In genomic region chr2:73937899-73938298, GRCh38 we compare ENCODE assay signal across 26 cellular contexts. TPM values are rescaled to one million over a fixed set of nuclear protein-coding genes. Genes with fewer than 3 reads are reported as not detected.
DNase-seq lines count a peak whose midpoint lies in the region; ATAC-seq and TF ChIP-seq lines count a peak whose summit lies in the region.
"Had no signal": no experiment of that assay in that cellular context is flagged by ENCODE, and none has a peak within 500 bp of the region (broad histone marks: within the 10 kb centered on the region; RNA-seq: fewer than 3 reads in every experiment).

No MANE protein-coding gene starts in this region.

- H3K27ac ChIP-seq in RWPE2 (ENCODE audit: poor library complexity, severe bottlenecking) (peak overlapping the region; percentile 63), smooth muscle cell (ENCODE audit: low read depth) (peak overlapping the region; percentile 64), testis (no peak overlapping the region)
- H3K27ac ChIP-seq: A549, C4-2B, coronary artery, upper lobe of left lung had no signal

- peak overlapping the region; percentile 73 for H3K27ac Mint-ChIP-seq in activated naive CD4-positive, alpha-beta T cell treated with anti-CD3 and anti-CD28 coated beads, Interleukin-2, amount 50 U/mL, for 24 hours
- H3K27ac Mint-ChIP-seq in activated naive CD4-positive, alpha-beta T cell treated with anti-CD3 and anti-CD28 coated beads for 36 hours = no peak overlapping the region

- peaks cover 88% of the 10 kb centered on the region for H3K4me1 Mint-ChIP-seq in activated naive CD4-positive, alpha-beta T cell treated with anti-CD3 and anti-CD28 coated beads, Interleukin-2, amount 50 U/mL, for 24 hours
- peaks cover 84% of the 10 kb centered on the region for H3K4me1 Mint-ChIP-seq in activated naive CD4-positive, alpha-beta T cell treated with anti-CD3 and anti-CD28 coated beads for 36 hours (ENCODE audit: low read depth)

- CTCF ChIA-PET in activated naive CD4-positive, alpha-beta T cell treated with anti-CD3 and anti-CD28 coated beads for 36 hours (lab: Charles Lee) = interaction anchor here (0.6 to 1.9 kb wide), 3 partner anchors 45 to 138 kb away, joined by 4 to 5 read pairs (median 5); no protein-coding TSS in a partner anchor

- DNase-seq in activated naive CD4-positive, alpha-beta T cell treated with anti-CD3 and anti-CD28 coated beads for 36 hours = no peak
- DNase-seq in RWPE2 (ENCODE audit: low spot score) = no peak
- peak; percentile 21 for DNase-seq in epithelial cell of esophagus (ENCODE audit: low read depth)
- no peak for DNase-seq in smooth muscle cell (lab: John Stamatoyannopoulos, UW; ENCODE audit: unreplicated experiment)
- no peak for DNase-seq in testis
- DNase-seq in dedifferentiated amniotic fluid mesenchymal stem cell (ENCODE audit: extremely low spot score) = no peak
- DNase-seq in BE2C = no peak
- DNase-seq: activated CD4-positive, CD25-positive, alpha-beta regulatory T cell treated with anti-CD3 and anti-CD28 coated beads, Interleukin-2, amount 50 U/mL, for 72 hours; activated gamma-delta T cell treated with Interleukin-2 at 50 U/mL for 16 hours; activated T-cell treated with anti-CD3 and anti-CD28 coated beads, Interleukin-2, amount 50 U/mL, for 1 hour; DMS153; glutamatergic neuron; KG1; left cardiac atrium; MM.1S; NCI-H1436 treated with DMSO at 0.1 percent for 48 hours; NCI-H524; SIG-M5; upper lobe of left lung had no signal

- peaks cover 82% of the 10 kb centered on the region for H3K79me2 ChIP-seq in smooth muscle cell (ENCODE audit: low read depth)

- H2AFZ ChIP-seq in smooth muscle cell (ENCODE audit: low read depth) = no peak overlapping the region

- H3K9ac ChIP-seq in smooth muscle cell (ENCODE audit: low read depth) = no peak overlapping the region

- TF ChIP-seq POLR2A in testis (IDR thresholded peaks at IDR 0.05) = no peak

- H3K36me3 Mint-ChIP-seq in activated naive CD4-positive, alpha-beta T cell treated with anti-CD3 and anti-CD28 coated beads, Interleukin-2, amount 50 U/mL, for 24 hours = peaks cover 28% of the 10 kb centered on the region
- peaks cover 33% of the 10 kb centered on the region for H3K36me3 Mint-ChIP-seq in activated naive CD4-positive, alpha-beta T cell treated with anti-CD3 and anti-CD28 coated beads for 36 hours (ENCODE audit: low read depth)

- peak overlapping the region; percentile 40 for H3K4me2 ChIP-seq in smooth muscle cell
- H3K4me2 ChIP-seq: A549 had no signal

- peaks cover 100% of the 10 kb centered on the region for H4K20me1 ChIP-seq in smooth muscle cell (ENCODE audit: low read depth)

- no peaks in the 10 kb centered on the region for H3K27me3 ChIP-seq in RWPE2 (ENCODE audit: insufficient read depth, poor library complexity, severe bottlenecking)
- no peaks in the 10 kb centered on the region for H3K27me3 ChIP-seq in smooth muscle cell (ENCODE audit: low read depth)
- no peaks in the 10 kb centered on the region for H3K27me3 ChIP-seq in testis
- H3K27me3 ChIP-seq in BE2C = no peaks in the 10 kb centered on the region
- H3K27me3 ChIP-seq: upper lobe of left lung had no signal

- H3K4me3 ChIP-seq in RWPE2 (ENCODE audit: severe bottlenecking) = no peak overlapping the region
- no peak overlapping the region for H3K4me3 ChIP-seq in epithelial cell of esophagus (ENCODE audit: low read length)
- H3K4me3 ChIP-seq in smooth muscle cell = no peak overlapping the region
- no peak overlapping the region for H3K4me3 ChIP-seq in testis
- H3K4me3 ChIP-seq in BE2C (ENCODE audit: low read depth, low read length) = no peak overlapping the region
- H3K4me3 ChIP-seq: A549, coronary artery, upper lobe of left lung had no signal

- no peak for TF ChIP-seq CTCF in RWPE2 (IDR thresholded peaks at IDR 0.05; ENCODE audit: poor library complexity, severe bottlenecking)
- no peak for TF ChIP-seq CTCF in epithelial cell of esophagus (IDR thresholded peaks at IDR 0.05; ENCODE audit: insufficient read depth, low read depth, low read length, missing control alignments)
- no peak for TF ChIP-seq CTCF in smooth muscle cell (IDR thresholded peaks at IDR 0.05; ENCODE audit: borderline replicate concordance, insufficient read depth, poor library complexity, severe bottlenecking)
- no peak for TF ChIP-seq CTCF in testis (IDR thresholded peaks at IDR 0.05)
- TF ChIP-seq CTCF in BE2C (IDR thresholded peaks at IDR 0.05; ENCODE audit: low read depth, low read length) = no peak

- H3K9me3 ChIP-seq in RWPE2 (ENCODE audit: severe bottlenecking) = no peaks in the 10 kb centered on the region
- H3K9me3 ChIP-seq in smooth muscle cell (replicated peaks; ENCODE audit: low read depth) = no peaks in the 10 kb centered on the region
- no peaks in the 10 kb centered on the region for H3K9me3 ChIP-seq in testis
- H3K9me3 ChIP-seq in BE2C = no peaks in the 10 kb centered on the region
- H3K9me3 ChIP-seq: A549, upper lobe of left lung had no signal

- peaks cover 26% of the 10 kb centered on the region for H3K4me1 ChIP-seq in RWPE2 (ENCODE audit: insufficient read depth, poor library complexity, severe bottlenecking)
- H3K4me1 ChIP-seq in smooth muscle cell (ENCODE audit: low read depth) = peaks cover 14% of the 10 kb centered on the region
- no peaks in the 10 kb centered on the region for H3K4me1 ChIP-seq in testis
- H3K4me1 ChIP-seq in BE2C = peaks cover 6% of the 10 kb centered on the region; the same call in 1 of the 2 replicates
- H3K4me1 ChIP-seq: A549 had no signal

- no peaks in the 10 kb centered on the region for H3K9me3 Mint-ChIP-seq in activated naive CD4-positive, alpha-beta T cell treated with anti-CD3 and anti-CD28 coated beads, Interleukin-2, amount 50 U/mL, for 24 hours
- H3K9me3 Mint-ChIP-seq in activated naive CD4-positive, alpha-beta T cell treated with anti-CD3 and anti-CD28 coated beads for 36 hours = no peaks in the 10 kb centered on the region

- no peaks in the 10 kb centered on the region for H3K27me3 Mint-ChIP-seq in activated naive CD4-positive, alpha-beta T cell treated with anti-CD3 and anti-CD28 coated beads, Interleukin-2, amount 50 U/mL, for 24 hours
- H3K27me3 Mint-ChIP-seq in activated naive CD4-positive, alpha-beta T cell treated with anti-CD3 and anti-CD28 coated beads for 36 hours (ENCODE audit: low read depth) = no peaks in the 10 kb centered on the region

- H3F3A ChIP-seq in smooth muscle cell (ENCODE audit: low read depth) = no peaks in the 10 kb centered on the region

- peaks cover 61% of the 10 kb centered on the region for H3K36me3 ChIP-seq in RWPE2 (ENCODE audit: low read depth)
- H3K36me3 ChIP-seq in smooth muscle cell (ENCODE audit: low read depth) = no peaks in the 10 kb centered on the region
- H3K36me3 ChIP-seq in testis (ENCODE audit: low read depth, missing control alignments) = no peaks in the 10 kb centered on the region
- H3K36me3 ChIP-seq in BE2C = no peaks in the 10 kb centered on the region

- ATAC-seq in RWPE2 (ENCODE audit: low read depth) = no peak
- ATAC-seq: left cardiac atrium had no signal

- intact Hi-C loops in activated naive CD4-positive, alpha-beta T cell treated with anti-CD3 and anti-CD28 coated beads for 36 hours (cut with micrococcal nuclease) = no loop called here
- intact Hi-C loops in testis (cut with DNase I; ENCODE audit: low total_unique reads) = no loop called here

- no peak overlapping the region for H3K4me3 Mint-ChIP-seq in activated naive CD4-positive, alpha-beta T cell treated with anti-CD3 and anti-CD28 coated beads, Interleukin-2, amount 50 U/mL, for 24 hours
- no peak overlapping the region for H3K4me3 Mint-ChIP-seq in activated naive CD4-positive, alpha-beta T cell treated with anti-CD3 and anti-CD28 coated beads for 36 hours

RNA-seq across cellular contexts. Expression of gene DGUOK, which starts 11.2 kb away (rescaled TPM):
- total RNA-seq in activated naive CD4-positive, alpha-beta T cell treated with anti-CD3 and anti-CD28 coated beads for 36 hours = 100 to 1,000 TPM; 112 to 115 TPM
- total RNA-seq in smooth muscle cell = 109 and 112 TPM in 2 replicates
- 151 and 154 TPM in 2 replicates for polyA plus RNA-seq in smooth muscle cell
- 10 to 100 TPM; 91.0 to 93.9 TPM for total RNA-seq in testis
- 87.7 TPM for polyA plus RNA-seq in testis (ENCODE audit: insufficient read depth, low read depth, low replicate concordance)
- 122 TPM for polyA plus RNA-seq in BE2C (2012; ENCODE audit: insufficient read depth, insufficient read length, low read depth)

RNA-seq across cellular contexts. Expression of gene ACTG2, which starts 45.1 kb away (rescaled TPM):
- total RNA-seq in activated naive CD4-positive, alpha-beta T cell treated with anti-CD3 and anti-CD28 coated beads for 36 hours = not detected
- total RNA-seq in smooth muscle cell (201 and 323 TPM in 2 replicates), testis (1 to 10 TPM; 1.3 to 2.7 TPM)
- polyA plus RNA-seq in smooth muscle cell (796 and 874 TPM in 2 replicates), testis (ENCODE audit: insufficient read depth, low read depth, low replicate concordance) (93.4 TPM)
- polyA plus RNA-seq in BE2C (2012; ENCODE audit: insufficient read depth, insufficient read length, low read depth) = 0.60 TPM
- total RNA-seq: bronchial epithelial cell, G401, HT1080 had no signal

RNA-seq across cellular contexts. Expression of gene TET3, which starts 46.8 kb away (rescaled TPM):
- total RNA-seq in activated naive CD4-positive, alpha-beta T cell treated with anti-CD3 and anti-CD28 coated beads for 36 hours = 10 to 100 TPM; 14.4 to 15.2 TPM
- 10.4 and 12.7 TPM in 2 replicates for total RNA-seq in smooth muscle cell
- 3.2 TPM in 2 replicates for polyA plus RNA-seq in smooth muscle cell
- total RNA-seq in testis = 10 to 100 TPM in 1 of 2 donors, 1 to 10 TPM in 1; 9.7 to 12.2 TPM
- 4.3 TPM for polyA plus RNA-seq in testis (ENCODE audit: insufficient read depth, low read depth, low replicate concordance)
- polyA plus RNA-seq in BE2C (2012; ENCODE audit: insufficient read depth, insufficient read length, low read depth) = 14.6 TPM

Comparison
In these comparisons a context has a peak if more than half of its experiments do, and no peak if none do; other contexts are left out.
1. H3K27ac ChIP-seq: peak in RWPE2 (single experiment) and smooth muscle cell (single experiment); none in testis (0 of 2).
2. RNA of gene ACTG2, which starts 45.1 kb away (total RNA-seq): 201 to 323 TPM in smooth muscle cell; 1.3 to 2.7 TPM in testis and not detected in activated naive CD4-positive, alpha-beta T cell treated with anti-CD3 and anti-CD28 coated beads for 36 hours; every median in the first group is over 10 times any median in the second.